ENCODE assay signal across 1 cellular context in genomic region chr7:64313740-64314491, GRCh38.
TF ChIP-seq lines count a peak whose summit lies in the region.

TSS of gene ZNF736 (plus strand) at chr7:64313961. CDS start at chr7:64314151, 190 bp downstream.

TF ChIP-seq in K562, 482 proteins besides CTCF, POLR2A, EP300 and RAD21 (continued from another document and continues in another):
- no peak for TF ChIP-seq ZNF592 (IDR thresholded peaks at IDR 0.05)
- peak; percentile 75 for TF ChIP-seq RBM25 (IDR thresholded peaks at IDR 0.05; ENCODE audit: low read depth, low read length, severe bottlenecking)
- TF ChIP-seq UBTF (IDR thresholded peaks at IDR 0.05; ENCODE audit: borderline replicate concordance in 1 of 2, low read depth in 2 of 2, low read length in 2 of 2) = no peak
- TF ChIP-seq ZFX (CRISPR knock-in tag; IDR thresholded peaks at IDR 0.05) = peak; percentile 87
- TF ChIP-seq ZNF232 (CRISPR knock-in tag; IDR thresholded peaks at IDR 0.05) = no peak
- TF ChIP-seq NFXL1 (CRISPR knock-in tag; IDR thresholded peaks at IDR 0.05) = no peak
- 0 out of 2 replicates have a peak, but pooled peaks have one; percentile 72 for TF ChIP-seq FOXK1 (CRISPR knock-in tag; IDR thresholded peaks at IDR 0.05; ENCODE audit: borderline replicate concordance)
- no peak for TF ChIP-seq ARNT (IDR thresholded peaks at IDR 0.05)
- no peak for TF ChIP-seq ARHGAP35 (IDR thresholded peaks at IDR 0.05; ENCODE audit: partially characterized antibody)
- no peak for TF ChIP-seq ZNF431 (CRISPR knock-in tag; IDR thresholded peaks at IDR 0.05)
- TF ChIP-seq SRF (CRISPR knock-in tag; IDR thresholded peaks at IDR 0.05) = no peak
- TF ChIP-seq SREBF2 (CRISPR knock-in tag; IDR thresholded peaks at IDR 0.05) = no peak
- no peak for TF ChIP-seq ZNF217 (CRISPR knock-in tag; IDR thresholded peaks at IDR 0.05)
- no peak for TF ChIP-seq TBL1XR1 (IDR thresholded peaks at IDR 0.05; ENCODE audit: low read length in 2 of 2)
- TF ChIP-seq ZNF280B (CRISPR knock-in tag; IDR thresholded peaks at IDR 0.05) = no peak
- TF ChIP-seq BACH1 (tag; IDR thresholded peaks at IDR 0.05) = no peak
- TF ChIP-seq SNAPC5 (CRISPR knock-in tag; IDR thresholded peaks at IDR 0.05) = no peak
- TF ChIP-seq MITF (IDR thresholded peaks at IDR 0.05) = no peak
- TF ChIP-seq ZNF134 (CRISPR knock-in tag; conservative IDR thresholded peaks at IDR 0.05) = no peak
- no peak for TF ChIP-seq ZNF583 (CRISPR knock-in tag; IDR thresholded peaks at IDR 0.05)
- TF ChIP-seq THRA (IDR thresholded peaks at IDR 0.05) = no peak
- peak; percentile 42; the same call in 1 of the 2 replicates for TF ChIP-seq RB1 (IDR thresholded peaks at IDR 0.05; ENCODE audit: low read depth)
- peak; percentile 66; the same call in 1 of the 2 replicates for TF ChIP-seq LCOR (CRISPR knock-in tag; IDR thresholded peaks at IDR 0.05)
- 0 out of 2 replicates have a peak, but pooled peaks have one; percentile 27 for TF ChIP-seq SP1 (CRISPR knock-in tag; IDR thresholded peaks at IDR 0.05)
- no peak for TF ChIP-seq TCF7 (IDR thresholded peaks at IDR 0.05; ENCODE audit: borderline replicate concordance)
- TF ChIP-seq FOXO4 (CRISPR knock-in tag; IDR thresholded peaks at IDR 0.05) = no peak
- TF ChIP-seq ZNF518B (CRISPR knock-in tag; IDR thresholded peaks at IDR 0.05) = no peak
- peak; percentile 90 for TF ChIP-seq POLR2H (tag; IDR thresholded peaks at IDR 0.05; ENCODE audit: low read depth)
- peak; percentile 75 for TF ChIP-seq RBFOX2 (IDR thresholded peaks at IDR 0.05; ENCODE audit: low read depth, low read length)
- TF ChIP-seq EP400 (IDR thresholded peaks at IDR 0.05) = peak; percentile 86
- no peak for TF ChIP-seq ZNF274 (IDR thresholded peaks at IDR 0.05; ENCODE audit: borderline replicate concordance, low read depth, low read length)
- TF ChIP-seq TAF9B (IDR thresholded peaks at IDR 0.05; ENCODE audit: partially characterized antibody) = peak; percentile 87
- peak; percentile 63 for TF ChIP-seq SAP30 (IDR thresholded peaks at IDR 0.05; ENCODE audit: borderline replicate concordance, insufficient read depth, low read depth, low read length, poor library complexity, severe bottlenecking)
- no peak for TF ChIP-seq XRCC4 (IDR thresholded peaks at IDR 0.05; ENCODE audit: extremely low read depth, insufficient read depth, insufficient read length)
- no peak for TF ChIP-seq FOXA1 (IDR thresholded peaks at IDR 0.05; ENCODE audit: borderline replicate concordance)
- no peak for TF ChIP-seq MTA1 (IDR thresholded peaks at IDR 0.05; ENCODE audit: borderline replicate concordance)
- TF ChIP-seq MNT (conservative IDR thresholded peaks at IDR 0.05) = no peak
- peak; percentile 59; the same call in 1 of the 2 replicates for TF ChIP-seq POLR2AphosphoS5 (IDR thresholded peaks at IDR 0.05; ENCODE audit: control insufficient read depth, insufficient read depth, low read depth, low read length)
- TF ChIP-seq MEF2D (tag; conservative IDR thresholded peaks at IDR 0.05; ENCODE audit: low read depth) = no peak
- no peak for TF ChIP-seq CEBPZ (IDR thresholded peaks at IDR 0.05; ENCODE audit: borderline replicate concordance, low read depth, low read length)
- no peak for TF ChIP-seq TEAD1 (CRISPR knock-in tag; IDR thresholded peaks at IDR 0.05)
